28 cellular contexts compared by ENCODE assay signal in genomic region chr3:132509096-132509495, GRCh38.
"Had no signal": no experiment of that assay in that cellular context is flagged by ENCODE, and none has a peak within 500 bp of the region (broad histone marks: within the 10 kb centered on the region; RNA-seq: fewer than 3 reads in every experiment).

No MANE protein-coding gene starts in this region.

- H3K4me1 Mint-ChIP-seq: activated CD4-positive, alpha-beta T cell treated with anti-CD3 and anti-CD28 coated beads, Interleukin-2, amount 10 ng/mL, durations not matched to agents 7 days and 5 days; activated naive CD8-positive, alpha-beta T cell treated with anti-CD3 and anti-CD28 coated beads for 36 hours; brain; stimulated activated naive B cell treated with anti-CD40 and anti-IgM and Interleukin-4, amounts not matched to agents 10 μg/mL and 1 μg/mL and 100 μg/mL, for 72 hours had no signal

- H3K27me3 Mint-ChIP-seq: activated CD4-positive, alpha-beta T cell treated with anti-CD3 and anti-CD28 coated beads, Interleukin-2, amount 10 ng/mL, durations not matched to agents 7 days and 5 days; activated naive CD8-positive, alpha-beta T cell treated with anti-CD3 and anti-CD28 coated beads for 36 hours; brain; naive thymus-derived CD4-positive, alpha-beta T cell; stimulated activated naive B cell treated with anti-CD40 and anti-IgM and Interleukin-4, amounts not matched to agents 10 μg/mL and 1 μg/mL and 100 μg/mL, for 72 hours had no signal

- H3K36me3 ChIP-seq: ovary, prostate gland had no signal

- H3K4me3 ChIP-seq: ascending aorta, cardiac muscle cell, colonic mucosa, ovary, prostate gland, sigmoid colon, smooth muscle cell, stomach, thyroid gland, upper lobe of right lung had no signal

- H3K27ac ChIP-seq: ascending aorta, cardiac muscle cell, colonic mucosa, ovary, prostate gland, sigmoid colon, stomach, thyroid gland, upper lobe of right lung had no signal

- H3K9me3 ChIP-seq: ascending aorta, colonic mucosa, ovary, prostate gland, sigmoid colon, stomach, thyroid gland, upper lobe of right lung had no signal

- H3K4me1 ChIP-seq: ascending aorta, prostate gland, sigmoid colon, stomach, thyroid gland, upper lobe of right lung had no signal

- H3K4me3 Mint-ChIP-seq: activated CD4-positive, alpha-beta T cell treated with anti-CD3 and anti-CD28 coated beads, Interleukin-2, amount 10 ng/mL, durations not matched to agents 7 days and 5 days; activated naive CD4-positive, alpha-beta T cell treated with anti-CD3 and anti-CD28 coated beads for 36 hours; activated naive CD8-positive, alpha-beta T cell treated with anti-CD3 and anti-CD28 coated beads for 36 hours; activated T-helper 1 cell treated with anti-CD3 and anti-CD28 coated beads, Interleukin-12 subunit alpha, Interleukin-12 subunit beta, Interleukin-2, Interleukin-4 antibody, amounts not matched to agents 30 ng/mL and 10 ng/mL and 1 ng/mL, durations not matched to agents 14 hours and 24 hours and 36 hours; brain; naive thymus-derived CD4-positive, alpha-beta T cell; stimulated activated naive B cell treated with anti-CD40 and anti-IgM and Interleukin-4, amounts not matched to agents 10 μg/mL and 1 μg/mL and 100 μg/mL, for 72 hours; T-helper 2 cell treated with Interferon-gamma antibody and Interleukin-4, amounts not matched to agents 5 μg/mL and 100 μg/mL, for 36 hours had no signal

- H3K27me3 ChIP-seq: ascending aorta, cardiac muscle cell, colonic mucosa, ovary, sigmoid colon, stomach, thyroid gland, upper lobe of right lung had no signal

- H3K9me3 Mint-ChIP-seq: activated CD4-positive, alpha-beta T cell treated with anti-CD3 and anti-CD28 coated beads, Interleukin-2, amount 10 ng/mL, durations not matched to agents 7 days and 5 days; activated naive CD4-positive, alpha-beta T cell treated with anti-CD3 and anti-CD28 coated beads for 36 hours; activated naive CD8-positive, alpha-beta T cell treated with anti-CD3 and anti-CD28 coated beads for 36 hours; activated T-helper 1 cell treated with anti-CD3 and anti-CD28 coated beads, Interleukin-12 subunit alpha, Interleukin-12 subunit beta, Interleukin-2, Interleukin-4 antibody, amounts not matched to agents 30 ng/mL and 10 ng/mL and 1 ng/mL, durations not matched to agents 14 hours and 24 hours and 36 hours; brain; naive thymus-derived CD4-positive, alpha-beta T cell; stimulated activated naive B cell treated with anti-CD40 and anti-IgM and Interleukin-4, amounts not matched to agents 10 μg/mL and 1 μg/mL and 100 μg/mL, for 72 hours; T-helper 2 cell treated with Interferon-gamma antibody and Interleukin-4, amounts not matched to agents 5 μg/mL and 100 μg/mL, for 36 hours had no signal

- DNase-seq: activated CD4-positive, alpha-beta T cell treated with anti-CD3 and anti-CD28 coated beads for 1 hour; activated CD4-positive, alpha-beta T cell treated with anti-CD3 and anti-CD28 coated beads, Interleukin-2, amount 10 ng/mL, durations not matched to agents 7 days and 5 days; activated effector memory CD4-positive, alpha-beta T cell treated with anti-CD3 and anti-CD28 coated beads, Interleukin-2, amount 50 U/mL, for 16 hours; activated naive CD4-positive, alpha-beta T cell treated with anti-CD3 and anti-CD28 coated beads for 36 hours; activated naive CD8-positive, alpha-beta T cell treated with anti-CD3 and anti-CD28 coated beads for 36 hours; activated T-cell treated with anti-CD3 and anti-CD28 coated beads, Interleukin-2, amount 50 U/mL, for 1 hour; cerebellar nuclear complex; colonic mucosa; effector CD8-positive, alpha-beta T cell; hippocampal formation; kidney; midbrain; naive thymus-derived CD4-positive, alpha-beta T cell; ovary; sigmoid colon; stimulated activated CD4-positive, alpha-beta T cell treated with anti-CD3 and anti-CD28 coated beads, Interleukin-1b, Interleukin-23, amount 100 ng/mL, for 48 hours; stimulated activated naive B cell treated with anti-CD40 and anti-IgM and Interleukin-4, amounts not matched to agents 10 μg/mL and 1 μg/mL and 100 μg/mL, for 72 hours; stomach; T-helper 1 cell; thyroid gland; upper lobe of right lung had no signal

- H3K27ac Mint-ChIP-seq: activated CD4-positive, alpha-beta T cell treated with anti-CD3 and anti-CD28 coated beads, Interleukin-2, amount 10 ng/mL, durations not matched to agents 7 days and 5 days; activated naive CD4-positive, alpha-beta T cell treated with anti-CD3 and anti-CD28 coated beads for 36 hours; activated naive CD8-positive, alpha-beta T cell treated with anti-CD3 and anti-CD28 coated beads for 36 hours; activated T-helper 1 cell treated with anti-CD3 and anti-CD28 coated beads, Interleukin-12 subunit alpha, Interleukin-12 subunit beta, Interleukin-2, Interleukin-4 antibody, amounts not matched to agents 30 ng/mL and 10 ng/mL and 1 ng/mL, durations not matched to agents 14 hours and 24 hours and 36 hours; naive thymus-derived CD4-positive, alpha-beta T cell; stimulated activated naive B cell treated with anti-CD40 and anti-IgM and Interleukin-4, amounts not matched to agents 10 μg/mL and 1 μg/mL and 100 μg/mL, for 72 hours; T-helper 2 cell treated with Interferon-gamma antibody and Interleukin-4, amounts not matched to agents 5 μg/mL and 100 μg/mL, for 36 hours had no signal

- H3K4me2 ChIP-seq: smooth muscle cell had no signal
